ENCODE assay signal across 10 cellular contexts in the genomic region with DNA sequence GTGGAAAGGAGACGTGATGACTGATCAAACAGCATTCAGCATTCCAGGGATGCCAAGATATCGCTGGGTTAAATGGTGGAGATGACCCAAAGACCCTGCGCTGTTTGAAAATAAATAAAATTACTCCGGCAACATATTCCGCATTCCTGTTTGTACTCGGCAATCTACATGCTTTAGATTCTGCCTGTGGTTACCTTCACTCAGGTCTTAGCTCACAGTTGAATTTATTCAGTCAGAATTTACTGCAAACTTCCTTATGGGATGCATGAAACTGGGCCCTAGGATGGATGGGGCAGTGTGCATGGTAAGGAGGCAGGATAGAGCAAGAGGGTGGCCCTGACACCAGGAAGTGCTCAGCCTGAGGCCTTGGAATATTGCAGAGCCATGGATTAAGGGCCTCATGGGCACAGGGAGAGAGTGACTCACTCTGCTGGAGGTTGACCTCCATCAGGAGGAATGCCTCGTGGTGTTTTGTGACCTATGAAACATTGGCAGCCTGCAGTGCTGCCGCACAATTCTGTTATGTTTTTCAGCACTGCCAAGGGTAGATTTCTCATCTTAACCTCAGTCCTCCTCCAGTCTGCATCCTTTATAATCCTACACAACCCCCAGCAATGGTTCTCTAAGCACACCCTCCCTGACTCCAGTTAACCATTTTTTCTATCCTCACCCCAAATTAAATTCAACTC.
DNase-seq lines count a peak whose midpoint lies in the region; ATAC-seq and TF ChIP-seq lines count a peak whose summit lies in the region.
"Had no signal": no experiment of that assay in that cellular context is flagged by ENCODE, and none has a peak within 500 bp of the region (broad histone marks: within the 10 kb centered on the region; RNA-seq: fewer than 3 reads in every experiment).

No MANE protein-coding gene starts in this region.

- CTCF ChIA-PET in AG04449 (lab: Yijun Ruan, JAX) = interaction anchor here (1.1 kb wide), 1 partner anchor 320 kb away, joined by 3 read pairs; no protein-coding TSS in a partner anchor

- no peaks in the 10 kb centered on the region for H3K27me3 ChIP-seq in NT2/D1 (ENCODE audit: insufficient read depth, insufficient read length)
- H3K27me3 ChIP-seq: neutrophil had no signal

- H3K27me3 Mint-ChIP-seq in nephron progenitor cell (ENCODE audit: low read depth, poor library complexity) = no peaks in the 10 kb centered on the region
- H3K27me3 Mint-ChIP-seq: activated naive CD4-positive, alpha-beta T cell treated with anti-CD3 and anti-CD28 coated beads, Interleukin-2, amount 50 U/mL, for 24 hours had no signal

- TF ChIP-seq CTCF in AG04449 (IDR thresholded peaks at IDR 0.05; ENCODE audit: insufficient read depth, low read length, missing control alignments) (no peak), fibroblast of mammary gland (conservative IDR thresholded peaks at IDR 0.05; ENCODE audit: control insufficient read depth, insufficient read depth, low read depth, low read length) (no peak), nephron progenitor cell (IDR thresholded peaks at IDR 0.05) (no peak)

- H3K9me3 Mint-ChIP-seq in nephron progenitor cell = peaks cover 13% of the 10 kb centered on the region
- H3K9me3 Mint-ChIP-seq: activated naive CD4-positive, alpha-beta T cell treated with anti-CD3 and anti-CD28 coated beads, Interleukin-2, amount 50 U/mL, for 24 hours had no signal

- no peak overlapping the region for H3K9ac ChIP-seq in NT2/D1 (ENCODE audit: insufficient read length, low read depth)

- peaks cover 2% of the 10 kb centered on the region for H3K4me1 ChIP-seq in NT2/D1 (ENCODE audit: insufficient read depth, insufficient read length)

- no peaks in the 10 kb centered on the region for H3K36me3 ChIP-seq in NT2/D1 (ENCODE audit: insufficient read depth, insufficient read length, low read length)
- H3K36me3 ChIP-seq: neutrophil had no signal

- 0 out of 2 replicates have a peak, but pooled peaks cover 17% of the 10 kb centered on the region for H3K9me3 ChIP-seq in NT2/D1 (ENCODE audit: insufficient read depth, low read length)
- H3K9me3 ChIP-seq: neutrophil had no signal

- H3K36me3 Mint-ChIP-seq in nephron progenitor cell (ENCODE audit: low read depth) = no peaks in the 10 kb centered on the region
- H3K36me3 Mint-ChIP-seq: activated naive CD4-positive, alpha-beta T cell treated with anti-CD3 and anti-CD28 coated beads, Interleukin-2, amount 50 U/mL, for 24 hours had no signal

- ATAC-seq in GM18520 (IDR thresholded peaks at IDR 0.05; ENCODE audit: unreplicated experiment) = no peak

- POLR2A ChIA-PET in AG04449 (lab: Yijun Ruan, JAX) = interaction anchor here (0.7 to 1.3 kb wide), 4 partner anchors 32 to 174 kb away, joined by 3 to 4 read pairs (median 3); no protein-coding TSS in a partner anchor

- peak; percentile 88 for DNase-seq in AG04449 (ENCODE audit: low read depth, low spot score)
- peak; percentile 42 for DNase-seq in NT2/D1 (ENCODE audit: low read depth, low spot score)
- peak; percentile 96 for DNase-seq in fibroblast of mammary gland (ENCODE audit: low read depth)
- no peak for DNase-seq in nephron progenitor cell
- DNase-seq in activated T-cell treated with anti-CD3 and anti-CD28 coated beads, Interleukin-2, amount 50 U/mL, for 1 hour = no peak
- DNase-seq in NAMALWA (ENCODE audit: low spot score) = no peak
- DNase-seq in nucleus accumbens (lab: John Stamatoyannopoulos, UW) = no peak

- peak overlapping the region; percentile 62 for H3K27ac Mint-ChIP-seq in nephron progenitor cell
- H3K27ac Mint-ChIP-seq: activated naive CD4-positive, alpha-beta T cell treated with anti-CD3 and anti-CD28 coated beads, Interleukin-2, amount 50 U/mL, for 24 hours had no signal

- H3K4me3 ChIP-seq in AG04449 (ENCODE audit: low read depth, low read length) (no peak overlapping the region), NT2/D1 (ENCODE audit: insufficient read length, low read depth) (no peak overlapping the region), fibroblast of mammary gland (ENCODE audit: control insufficient read depth, low read depth, low read length) (no peak overlapping the region)

- no peak overlapping the region for H3K4me3 Mint-ChIP-seq in nephron progenitor cell
- H3K4me3 Mint-ChIP-seq: activated naive CD4-positive, alpha-beta T cell treated with anti-CD3 and anti-CD28 coated beads, Interleukin-2, amount 50 U/mL, for 24 hours had no signal

- H3K4me1 Mint-ChIP-seq in nephron progenitor cell = peaks cover 17% of the 10 kb centered on the region
- H3K4me1 Mint-ChIP-seq: activated naive CD4-positive, alpha-beta T cell treated with anti-CD3 and anti-CD28 coated beads, Interleukin-2, amount 50 U/mL, for 24 hours had no signal

Comparison
In these comparisons a context has a peak if more than half of its experiments do, and no peak if none do; other contexts are left out.
1. DNase-seq: peak in AG04449 (single experiment), NT2/D1 (single experiment) and fibroblast of mammary gland (single experiment); none in nephron progenitor cell (single experiment), activated T-cell treated with anti-CD3 and anti-CD28 coated beads, Interleukin-2, amount 50 U/mL, for 1 hour (single experiment), NAMALWA (single experiment) and nucleus accumbens (0 of 56).